In the genomic region with DNA sequence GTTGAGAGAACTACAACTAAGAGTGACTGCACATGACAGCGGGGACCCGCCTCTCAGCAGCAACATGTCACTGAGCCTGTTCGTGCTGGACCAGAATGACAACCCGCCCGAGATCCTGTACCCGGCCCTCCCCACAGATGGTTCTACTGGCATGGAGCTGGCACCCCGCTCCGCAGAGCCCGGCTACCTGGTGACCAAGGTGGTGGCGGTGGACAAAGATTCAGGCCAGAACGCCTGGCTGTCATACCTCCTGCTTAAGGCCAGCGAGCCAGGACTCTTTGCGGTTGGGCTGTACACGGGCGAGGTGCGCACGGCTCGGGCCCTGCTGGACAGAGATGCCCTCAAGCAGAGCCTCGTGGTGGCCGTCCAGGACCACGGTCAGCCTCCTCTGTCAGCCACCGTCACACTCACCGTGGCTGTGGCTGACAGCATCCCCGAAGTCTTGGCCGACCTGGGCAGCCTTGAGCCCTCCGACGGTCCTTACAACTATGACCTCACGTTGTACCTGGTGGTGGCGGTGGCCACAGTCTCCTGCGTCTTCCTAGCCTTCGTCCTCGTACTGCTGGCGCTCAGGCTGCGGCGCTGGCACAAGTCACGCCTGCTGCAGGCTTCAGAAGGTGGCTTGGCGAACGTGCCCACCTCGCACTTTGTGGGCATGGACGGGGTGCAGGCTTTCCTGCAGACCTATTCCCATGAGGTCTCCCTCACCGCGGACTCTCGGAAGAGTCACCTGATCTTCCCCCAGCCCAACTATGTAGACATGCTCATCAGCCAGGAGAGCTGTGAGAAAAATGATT, we compare ENCODE assay signal across 21 cellular contexts. TPM values are rescaled to one million over a fixed set of nuclear protein-coding genes. Genes with fewer than 3 reads are reported as not detected.
DNase-seq lines count a peak whose midpoint lies in the region; ATAC-seq, FAIRE-seq and TF ChIP-seq lines count a peak whose summit lies in the region.
"Had no signal": no experiment of that assay in that cellular context is flagged by ENCODE, and none has a peak within 500 bp of the region (broad histone marks: within the 10 kb centered on the region; RNA-seq: fewer than 3 reads in every experiment).

No MANE protein-coding gene starts in this region.

- H2BK120ac ChIP-seq in IMR-90 (ENCODE audit: low read depth, low read length): no peak overlapping the region

- peaks cover 1% of the 10 kb centered on the region; the same call in 1 of the 2 replicates for H3K4me1 ChIP-seq in IMR-90 (ENCODE audit: control insufficient read depth, insufficient read depth, low read length)
- no peaks in the 10 kb centered on the region for H3K4me1 ChIP-seq in kidney (ENCODE audit: control insufficient read depth in 1 of 2, insufficient read depth in 1 of 2, low read depth in 1 of 2, low read length in 2 of 2)
- H3K4me1 ChIP-seq: Caco-2 had no signal

- H3K4me1 Mint-ChIP-seq in CD14-positive monocyte: peaks cover 6% of the 10 kb centered on the region
- H3K4me1 Mint-ChIP-seq: GM23338 had no signal

- no peaks in the 10 kb centered on the region for H3K27me3 ChIP-seq in IMR-90 (ENCODE audit: control insufficient read depth, insufficient read depth, low read length)
- H3K27me3 ChIP-seq: BLaER1 treated with 17β-estradiol and CSF1 and Interleukin-3, amounts not matched to agents 10 nM and 100 nM had no signal

- no peak for FAIRE-seq in kidney (lab: Jason Lieb, UNC)
- FAIRE-seq: D721Med, G401.6, GM12891, GM19239, H54 had no signal

- H4K5ac ChIP-seq in IMR-90 (ENCODE audit: low read depth, low read length): no peak overlapping the region

- H3K4me3 ChIP-seq in IMR-90 (ENCODE audit: insufficient read depth, low read depth, low read length) (no peak overlapping the region), kidney (ENCODE audit: low read length in 2 of 2) (no peak overlapping the region)
- H3K4me3 ChIP-seq: BLaER1 treated with 17β-estradiol and CSF1 and Interleukin-3, amounts not matched to agents 10 nM and 100 nM; GM23338 had no signal

- H3K27ac ChIP-seq in IMR-90 (ENCODE audit: insufficient read depth, low read length) (no peak overlapping the region), kidney (ENCODE audit: low read depth in 2 of 2, low read length in 2 of 2) (no peak overlapping the region), temporal lobe (ENCODE audit: low read depth, low read length) (peak overlapping the region; percentile 31)
- H3K27ac ChIP-seq: BLaER1 treated with 17β-estradiol and CSF1 and Interleukin-3, amounts not matched to agents 10 nM and 100 nM had no signal

- peak overlapping the region; percentile 16 to 51 for H3K4me3 Mint-ChIP-seq in CD14-positive monocyte
- H3K4me3 Mint-ChIP-seq: B cell; CD4-positive, alpha-beta T cell; GM23338; HFFc6 had no signal

- no peak overlapping the region for H4K8ac ChIP-seq in IMR-90 (ENCODE audit: low read depth in 2 of 2, low read length in 2 of 2)

- WGBS in IMR-90 (ENCODE audit: extremely low coverage in 2 of 2, insufficient read length in 1 of 2), 2 experiments: 59% methylated on average over 23 of the region's 43 CpGs; no CpG with 5 or more reads in 1 of the 2 experiments

- POLR2A ChIA-PET in IMR-90 (lab: Charles Lee; ENCODE audit: unreplicated experiment): no interaction called here

- no peak overlapping the region for H4K91ac ChIP-seq in IMR-90 (ENCODE audit: insufficient read depth, low read depth, low read length)

- peaks cover 37 to 72% (median 63%) of the 10 kb centered on the region in 7 donors for H3K9me3 Mint-ChIP-seq in CD14-positive monocyte

- in situ Hi-C loops in IMR-90 (cut with MboI; ENCODE audit: low sequenced_read_pairs): no loop called here

- peaks cover 7 to 13% of the 10 kb centered on the region in 2 experiments; a peak in 3 of 4 replicates for H3K79me1 ChIP-seq in IMR-90 (ENCODE audit: low read depth in 1 of 2, low read length in 2 of 2)

- BruUV-seq in IMR-90 (replicated peaks; lab: Mats Ljungman, UMichigan): no TSS peak

- dilution Hi-C loops in IMR-90 (cut with HindIII; ENCODE audit: low sequenced_read_pairs, unreplicated experiment): no loop called here

- H3K18ac ChIP-seq in IMR-90 (ENCODE audit: low read depth, low read length): no peak overlapping the region

- no peak overlapping the region for H2BK5ac ChIP-seq in IMR-90 (ENCODE audit: low read depth, low read length, poor library complexity, severe bottlenecking)

- H3K4ac ChIP-seq in IMR-90 (ENCODE audit: low read depth, low read length): no peak overlapping the region

- DNase-seq in CD14-positive monocyte (ENCODE audit: low spot score) (no peak), IMR-90 (no peak), kidney (peak; percentile 61), NCI-H524 (lab: John Stamatoyannopoulos, UW) (no peak), C1 segment of cervical spinal cord (lab: John Stamatoyannopoulos, UW) (no peak)
- DNase-seq in stimulated activated CD4-positive, alpha-beta T cell treated with anti-CD3 and anti-CD28 coated beads, Interleukin-15, amount 100 ng/mL, for 24 hours: no peak
- DNase-seq: 8988T; Caco-2; CD4-positive, alpha-beta T cell; HCEC 1CT; HFFc6 had no signal

- intact Hi-C loops in CD14-positive monocyte (cut with micrococcal nuclease): no loop called here
- intact Hi-C loops in IMR-90 (cut with micrococcal nuclease): no loop called here
- intact Hi-C loops in kidney (cut with DNase I): no loop called here

- no peak for TF ChIP-seq RAD21 in IMR-90 (IDR thresholded peaks at IDR 0.05; ENCODE audit: low read length)

- peaks cover 47 to 78% (median 70%) of the 10 kb centered on the region in 3 donors for H3K27me3 Mint-ChIP-seq in CD14-positive monocyte (ENCODE audit: low read depth in 3 of 3)

- CTCF ChIA-PET in IMR-90 (lab: Yijun Ruan, JAX): no interaction called here

- H2BK20ac ChIP-seq in IMR-90 (ENCODE audit: low read depth, low read length): no peak overlapping the region

- H3K9ac ChIP-seq in IMR-90 (ENCODE audit: low read depth, low read length) (no peak overlapping the region), kidney (ENCODE audit: low read length in 2 of 2) (no peak overlapping the region)
- H3K9ac ChIP-seq: BLaER1 treated with 17β-estradiol and CSF1 and Interleukin-3, amounts not matched to agents 10 nM and 100 nM had no signal

- H3K36me3 ChIP-seq in IMR-90 (ENCODE audit: control insufficient read depth, insufficient read depth, low read length): peaks cover 9% of the 10 kb centered on the region; the same call in 1 of the 2 replicates
- H3K36me3 ChIP-seq in kidney (ENCODE audit: control insufficient read depth in 1 of 2, insufficient read depth in 2 of 2, low read length in 2 of 2): no peaks in the 10 kb centered on the region

- no peak overlapping the region for H3K4me2 ChIP-seq in IMR-90 (ENCODE audit: low read depth, low read length)
- H3K4me2 ChIP-seq: BLaER1 treated with 17β-estradiol and CSF1 and Interleukin-3, amounts not matched to agents 10 nM and 100 nM; GM23338 had no signal

- no peaks in the 10 kb centered on the region for H4K20me1 ChIP-seq in IMR-90 (ENCODE audit: insufficient read depth, low read length)
- H4K20me1 ChIP-seq: BLaER1 treated with 17β-estradiol and CSF1 and Interleukin-3, amounts not matched to agents 10 nM and 100 nM had no signal

- no peak overlapping the region for H2AK5ac ChIP-seq in IMR-90 (ENCODE audit: low read depth, low read length)

- no peak for TF ChIP-seq POLR2A in IMR-90 (IDR thresholded peaks at IDR 0.05; ENCODE audit: low read depth, low read length)

- peaks cover 43% of the 10 kb centered on the region for H3K9me3 ChIP-seq in IMR-90 (ENCODE audit: control insufficient read depth, insufficient read depth, low read length)
- peaks cover 17 to 65% of the 10 kb centered on the region in 2 donors for H3K9me3 ChIP-seq in kidney (ENCODE audit: control insufficient read depth in 1 of 2, low read length in 2 of 2)
- H3K9me3 ChIP-seq: Caco-2 had no signal

- TF ChIP-seq CTCF in CD14-positive monocyte (IDR thresholded peaks at IDR 0.05) (no peak), IMR-90 (conservative IDR thresholded peaks at IDR 0.05; ENCODE audit: low read depth, low read length) (no peak), kidney (IDR thresholded peaks at IDR 0.05; ENCODE audit: borderline replicate concordance, extremely low read depth, insufficient read depth) (no peak)

- H3K56ac ChIP-seq in IMR-90 (ENCODE audit: extremely low read depth, insufficient read depth, low read length): no peak overlapping the region

- no peak overlapping the region for H2BK15ac ChIP-seq in IMR-90 (ENCODE audit: low read depth, low read length)

- ATAC-seq in IMR-90 (ENCODE audit: low read depth): no peak
- no peak for ATAC-seq in GM21367 (IDR thresholded peaks at IDR 0.05; ENCODE audit: unreplicated experiment)
- ATAC-seq: GM23338 had no signal

- peak overlapping the region; percentile 89 for H2AK9ac ChIP-seq in IMR-90 (replicated peaks; ENCODE audit: low read depth, low read length, poor library complexity)

- H3K36me3 Mint-ChIP-seq in CD14-positive monocyte: peaks cover 3 to 9% of the 10 kb centered on the region in 2 donors

- peak overlapping the region in 1 of 7 donors; percentile 16 for H3K27ac Mint-ChIP-seq in CD14-positive monocyte
- H3K27ac Mint-ChIP-seq: B cell; CD4-positive, alpha-beta T cell; GM23338; HFFc6 had no signal

- no peak overlapping the region for H3K23ac ChIP-seq in IMR-90 (ENCODE audit: low read depth, low read length)

- no peak overlapping the region for H3K14ac ChIP-seq in IMR-90 (replicated peaks; ENCODE audit: low read depth, low read length)

- H2AFZ ChIP-seq in IMR-90 (replicated peaks; ENCODE audit: low read length, poor library complexity): peak overlapping the region; percentile 2
- H2AFZ ChIP-seq: GM23338 had no signal

- H3K9me1 ChIP-seq in IMR-90 (ENCODE audit: insufficient read depth, low read length): no peaks in the 10 kb centered on the region

RNA-seq across cellular contexts. Expression of gene PCDHGA7, which starts 2.1 kb away (rescaled TPM):
- polyA plus RNA-seq in CD14-positive monocyte: not detected
- 3.3 and 3.4 TPM in 2 replicates for total RNA-seq in IMR-90 (2012; rRNA removed)
- 3.1 and 3.2 TPM in 2 replicates for polyA plus RNA-seq in IMR-90 (2012; rRNA removed)
- 2.2 and 3.3 TPM in 2 replicates for polyA plus RNA-seq in IMR-90 (2012; cell fraction: cytosol; rRNA removed)
- polyA plus RNA-seq in IMR-90 (2012; cell fraction: nucleus; rRNA removed; ENCODE audit: low replicate concordance): 4.6 and 5.7 TPM in 2 replicates
- total RNA-seq in kidney: 4.1 TPM
- 0.49 TPM for polyA plus RNA-seq in kidney (ENCODE audit: insufficient read depth, low read depth, low replicate concordance)
- 8.1 TPM for total RNA-seq in temporal lobe
- total RNA-seq: CD4-positive, alpha-beta T cell had no signal

RNA-seq across cellular contexts. Expression of gene PCDHGB4, which starts 2.8 kb away (rescaled TPM):
- not detected for polyA plus RNA-seq in CD14-positive monocyte
- total RNA-seq in IMR-90 (2012; rRNA removed): 16.4 and 17.6 TPM in 2 replicates
- polyA plus RNA-seq in IMR-90 (2012; rRNA removed): 10.0 TPM in 2 replicates
- 7.8 and 10.7 TPM in 2 replicates for polyA plus RNA-seq in IMR-90 (2012; cell fraction: cytosol; rRNA removed)
- polyA plus RNA-seq in IMR-90 (2012; cell fraction: nucleus; rRNA removed; ENCODE audit: low replicate concordance): 10.9 and 13.9 TPM in 2 replicates
- total RNA-seq in kidney: 6.1 TPM
- 1.0 TPM for polyA plus RNA-seq in kidney (ENCODE audit: insufficient read depth, low read depth, low replicate concordance)
- 12.8 TPM for total RNA-seq in temporal lobe
- total RNA-seq: CD4-positive, alpha-beta T cell had no signal

RNA-seq across cellular contexts. Expression of gene PCDHGA8, which starts 7.8 kb away (rescaled TPM):
- polyA plus RNA-seq in CD14-positive monocyte (not detected), IMR-90 (2012; rRNA removed) (0.87 and 0.89 TPM in 2 replicates), kidney (ENCODE audit: insufficient read depth, low read depth, low replicate concordance) (0.09 TPM)
- total RNA-seq in IMR-90 (2012; rRNA removed) (2.0 and 2.2 TPM in 2 replicates), kidney (1.8 TPM), temporal lobe (5.4 TPM)
- polyA plus RNA-seq in IMR-90 (2012; cell fraction: cytosol; rRNA removed): 0.35 and 0.77 TPM in 2 replicates
- 2.2 and 2.9 TPM in 2 replicates for polyA plus RNA-seq in IMR-90 (2012; cell fraction: nucleus; rRNA removed; ENCODE audit: low replicate concordance)
- total RNA-seq: CD4-positive, alpha-beta T cell had no signal

RNA-seq across cellular contexts. Expression of gene PCDHGA6, which starts 11.0 kb away (rescaled TPM):
- polyA plus RNA-seq in CD14-positive monocyte (not detected), IMR-90 (2012; rRNA removed) (4.7 TPM in 2 replicates), kidney (ENCODE audit: insufficient read depth, low read depth, low replicate concordance) (0.34 TPM)
- total RNA-seq in IMR-90 (2012; rRNA removed) (4.1 and 4.2 TPM in 2 replicates), kidney (7.2 TPM), temporal lobe (9.6 TPM)
- 3.1 and 4.2 TPM in 2 replicates for polyA plus RNA-seq in IMR-90 (2012; cell fraction: cytosol; rRNA removed)
- 12.0 and 13.3 TPM in 2 replicates for polyA plus RNA-seq in IMR-90 (2012; cell fraction: nucleus; rRNA removed; ENCODE audit: low replicate concordance)

RNA-seq across cellular contexts. Expression of gene PCDHGB5, which starts 13.1 kb away (rescaled TPM):
- polyA plus RNA-seq in CD14-positive monocyte: under 1 TPM in 1 of 2 donors, not detected in 1; 0.08 TPM
- 17.2 and 17.5 TPM in 2 replicates for total RNA-seq in IMR-90 (2012; rRNA removed)
- 20.0 and 21.1 TPM in 2 replicates for polyA plus RNA-seq in IMR-90 (2012; rRNA removed)
- 12.9 and 22.3 TPM in 2 replicates for polyA plus RNA-seq in IMR-90 (2012; cell fraction: cytosol; rRNA removed)
- polyA plus RNA-seq in IMR-90 (2012; cell fraction: nucleus; rRNA removed; ENCODE audit: low replicate concordance): 15.9 and 21.2 TPM in 2 replicates
- 12.3 TPM for total RNA-seq in kidney
- polyA plus RNA-seq in kidney (ENCODE audit: insufficient read depth, low read depth, low replicate concordance): 0.82 TPM
- total RNA-seq in temporal lobe: 16.2 TPM
